In genomic region chr20:35312348-35312747, GRCh38 we compare ENCODE assay signal across 9 cellular contexts. TPM values are rescaled to one million over a fixed set of nuclear protein-coding genes. Genes with fewer than 3 reads are reported as not detected.
A peak's percentile ranks its signal among the peaks of the same experiment; 100 is the strongest.
DNase-seq lines count a peak whose midpoint lies in the region; ATAC-seq, FAIRE-seq and TF ChIP-seq lines count a peak whose summit lies in the region.
"Had no signal": no experiment of that assay in that cellular context is flagged by ENCODE, and none has a peak within 500 bp of the region (broad histone marks: within the 10 kb centered on the region; RNA-seq: fewer than 3 reads in every experiment).

No MANE protein-coding gene starts in this region.

- peak; percentile 92 for DNase-seq in EH (ENCODE audit: low read depth)
- peak; percentile 97 for DNase-seq in LHCN-M2 (ENCODE audit: low read depth)
- peak; percentile 54 for DNase-seq in amniotic stem cell (lab: John Stamatoyannopoulos, UW)
- peak; percentile 54 for DNase-seq in HepG2 (ENCODE audit: low spot score)
- no peak for DNase-seq in NCI-H1436 treated with DMSO at 0.1 percent for 48 hours (lab: John Stamatoyannopoulos, UW)
- DNase-seq in cortex of kidney (lab: John Stamatoyannopoulos, UW): no peak
- DNase-seq in NCI-H1694 treated with DMSO at 0.1 percent for 48 hours (lab: John Stamatoyannopoulos, UW): no peak
- no peak for DNase-seq in testis
- DNase-seq: NCI-H748 treated with DMSO at 0.1 percent for 48 hours had no signal

- 0 out of 2 replicates have a peak, but pooled peaks have one; percentile 14 for TF ChIP-seq CTCF in HepG2 (CRISPR knock-in tag; IDR thresholded peaks at IDR 0.05)
- TF ChIP-seq CTCF in testis (IDR thresholded peaks at IDR 0.05): no peak

- no peaks in the 10 kb centered on the region for H3K79me2 ChIP-seq in HepG2 (ENCODE audit: insufficient read depth, low read length)

- CTCF ChIA-PET in HepG2 (lab: Yijun Ruan, JAX; ENCODE audit: low intra/inter-chr PET ratio, low total read pairs): no interaction called here

- ATAC-seq in HepG2: no peak

- H3K4me3 ChIP-seq in HepG2 (replicated peaks in 1 of 3; ENCODE audit: insufficient read depth in 1 of 3, low read depth in 2 of 3, low read length in 3 of 3) (no peak overlapping the region), testis (no peak overlapping the region)

- no TSS peak for BruUV-seq in HepG2 (replicated peaks; lab: Mats Ljungman, UMichigan)

- no peaks in the 10 kb centered on the region for H3K9me3 ChIP-seq in HepG2 (ENCODE audit: low read length)
- H3K9me3 ChIP-seq in testis: no peaks in the 10 kb centered on the region

- H3K27me3 ChIP-seq in HepG2 (ENCODE audit: control insufficient read depth in 1 of 2, insufficient read depth in 2 of 2, low read length in 2 of 2): no peaks in the 10 kb centered on the region
- H3K27me3 ChIP-seq in testis: no peaks in the 10 kb centered on the region

- no peak for FAIRE-seq in HepG2 (lab: Jason Lieb, UNC)

- H3K36me3 ChIP-seq in HepG2 (replicated peaks in 1 of 2; ENCODE audit: control insufficient read depth in 1 of 2, insufficient read depth in 2 of 2, low read length in 2 of 2): peaks cover 7 to 41% of the 10 kb centered on the region in 2 experiments
- no peaks in the 10 kb centered on the region for H3K36me3 ChIP-seq in testis (ENCODE audit: low read depth, missing control alignments)

- H4K20me1 ChIP-seq in HepG2 (ENCODE audit: insufficient read depth, low read length): no peaks in the 10 kb centered on the region

- intact Hi-C loops in HepG2 (cut with micrococcal nuclease; ENCODE audit: unreplicated experiment) (no loop called here), testis (cut with DNase I; ENCODE audit: low total_unique reads) (no loop called here)

- in situ Hi-C loops in HepG2 (cut with HindIII; ENCODE audit: extremely low pct_ligation_motif_present, low pct_unique_long_range_greater_than_20kb): no loop called here

- H3K4me1 ChIP-seq in HepG2 (ENCODE audit: insufficient read depth, low read length) (peaks cover 17% of the 10 kb centered on the region), testis (peaks cover 7% of the 10 kb centered on the region)

- TF ChIP-seq EP300 in HepG2 (IDR thresholded peaks at IDR 0.05; ENCODE audit: low read depth in 2 of 2, low read length in 2 of 2): no peak
- TF ChIP-seq EP300 in HepG2 (CRISPR knock-in tag; IDR thresholded peaks at IDR 0.05; ENCODE audit: borderline replicate concordance): 0 out of 2 replicates have a peak, but pooled peaks have one; percentile 17

- H2AFZ ChIP-seq in HepG2 (ENCODE audit: low read length): no peak overlapping the region

- TF ChIP-seq RAD21 in HepG2 (CRISPR knock-in tag; IDR thresholded peaks at IDR 0.05): no peak

- no peak overlapping the region for H3K4me2 ChIP-seq in HepG2 (ENCODE audit: low read depth, low read length)

- TF ChIP-seq POLR2A in HepG2 (IDR thresholded peaks at IDR 0.05; ENCODE audit: insufficient read depth in 1 of 2, low read depth in 2 of 2, low read length in 2 of 2) (no peak), testis (IDR thresholded peaks at IDR 0.05) (no peak)

- 89% methylated on average over 1 of the region's 1 CpG for WGBS in HepG2 (ENCODE audit: low lambda C conversion rate)
- 90% methylated on average over 1 of the region's 1 CpG for WGBS in testis, 2 donors

- POLR2A ChIA-PET in HepG2 (lab: Yijun Ruan, JAX): interaction anchor here (0.8 kb wide), 1 partner anchor 8 kb away, joined by 3 read pairs; no protein-coding TSS in a partner anchor

- no peak overlapping the region for H3K9ac ChIP-seq in HepG2 (ENCODE audit: insufficient read depth, low read depth, low read length)

- H3K27ac ChIP-seq in HepG2 (ENCODE audit: extremely low read length, insufficient read depth, low read length) (no peak overlapping the region), testis (no peak overlapping the region)

RNA-seq across cellular contexts. Expression of gene FAM83C, which starts 20.1 kb away (rescaled TPM):
- total RNA-seq in LHCN-M2 (2014; rRNA removed) (not detected in 2 replicates), HepG2 (2016; rRNA removed; fragmentation: Illumina TruSeq; extraction: Trizol) (0.07 TPM in 1 of 2 replicates, not detected in the other), testis (under 1 TPM; 0.39 to 0.43 TPM)
- 0.01 TPM for polyA plus RNA-seq in LHCN-M2 (2012)
- total RNA-seq in HepG2 (2016; cell fraction: cytosol; rRNA removed; fragmentation: Illumina TruSeq; extraction: Trizol; ENCODE audit: low read depth): 0.09 TPM in 1 of 2 replicates, not detected in the other
- total RNA-seq in HepG2 (2016; cell fraction: insoluble cytoplasmic fraction; rRNA removed; fragmentation: Illumina TruSeq; extraction: Trizol): 0.06 TPM in 1 of 2 replicates, not detected in the other
- total RNA-seq in HepG2 (2016; cell fraction: membrane; rRNA removed; fragmentation: Illumina TruSeq; extraction: Trizol): 0.07 TPM in 1 of 2 replicates, not detected in the other
- total RNA-seq in HepG2 (2016; cell fraction: nucleus; rRNA removed; fragmentation: Illumina TruSeq; extraction: Trizol): not detected in 2 replicates
- polyA plus RNA-seq in HepG2 (2011; rRNA removed) (0.03 and 0.04 TPM in 2 replicates), testis (ENCODE audit: insufficient read depth, low read depth, low replicate concordance) (0.96 TPM)
- 0.03 TPM in 1 of 2 replicates, not detected in the other for polyA plus RNA-seq in HepG2 (2011; cell fraction: cytosol; rRNA removed)
- polyA plus RNA-seq in HepG2 (2011; cell fraction: nucleus; rRNA removed): 0.08 and 0.09 TPM in 2 replicates
- 0.05 and 0.16 TPM in 2 replicates for polyA plus RNA-seq in HepG2 (2012)
- 0.05 and 0.08 TPM in 2 replicates for polyA plus RNA-seq in HepG2 (2016; cell fraction: cytosol; fragmentation: Illumina TruSeq; extraction: Trizol; ENCODE audit: low read depth)
- polyA plus RNA-seq in HepG2 (2016; cell fraction: insoluble cytoplasmic fraction; fragmentation: Illumina TruSeq; extraction: Trizol; ENCODE audit: low read depth): 0.10 and 0.16 TPM in 2 replicates
- polyA plus RNA-seq in HepG2 (2016; cell fraction: membrane; fragmentation: Illumina TruSeq; extraction: Trizol; ENCODE audit: low read depth): 0.05 and 0.06 TPM in 2 replicates
- polyA plus RNA-seq in HepG2 (2016; cell fraction: nucleus; fragmentation: Illumina TruSeq; extraction: Trizol; ENCODE audit: insufficient read depth, low read depth): not detected in 2 replicates
- polyA minus RNA-seq in HepG2 (2011; rRNA and poly(A)+ RNA removed; ENCODE audit: low replicate concordance): 0.04 and 0.07 TPM in 2 replicates
- not detected in 2 replicates for polyA minus RNA-seq in HepG2 (2011; cell fraction: cytosol; rRNA and poly(A)+ RNA removed)
- polyA minus RNA-seq in HepG2 (2011; cell fraction: nucleus; rRNA and poly(A)+ RNA removed): 0.13 TPM in 1 of 2 replicates, not detected in the other

RNA-seq across cellular contexts. Expression of gene EIF6, which starts 27.8 kb away (rescaled TPM):
- total RNA-seq in LHCN-M2 (2014; rRNA removed) (265 and 277 TPM in 2 replicates), HepG2 (2016; rRNA removed; fragmentation: Illumina TruSeq; extraction: Trizol) (462 and 603 TPM in 2 replicates), testis (10 to 100 TPM; 84.3 to 90.6 TPM)
- 351 TPM for polyA plus RNA-seq in LHCN-M2 (2012)
- 227 and 243 TPM in 2 replicates for total RNA-seq in HepG2 (2016; cell fraction: cytosol; rRNA removed; fragmentation: Illumina TruSeq; extraction: Trizol; ENCODE audit: low read depth)
- total RNA-seq in HepG2 (2016; cell fraction: insoluble cytoplasmic fraction; rRNA removed; fragmentation: Illumina TruSeq; extraction: Trizol): 467 and 649 TPM in 2 replicates
- total RNA-seq in HepG2 (2016; cell fraction: membrane; rRNA removed; fragmentation: Illumina TruSeq; extraction: Trizol): 251 and 271 TPM in 2 replicates
- total RNA-seq in HepG2 (2016; cell fraction: nucleus; rRNA removed; fragmentation: Illumina TruSeq; extraction: Trizol): 204 TPM in 2 replicates
- polyA plus RNA-seq in HepG2 (2011; rRNA removed) (466 and 470 TPM in 2 replicates), testis (ENCODE audit: insufficient read depth, low read depth, low replicate concordance) (142 TPM)
- polyA plus RNA-seq in HepG2 (2011; cell fraction: cytosol; rRNA removed): 383 and 550 TPM in 2 replicates
- 838 and 950 TPM in 2 replicates for polyA plus RNA-seq in HepG2 (2011; cell fraction: nucleus; rRNA removed)
- 248 and 315 TPM in 2 replicates for polyA plus RNA-seq in HepG2 (2012)
- 237 and 250 TPM in 2 replicates for polyA plus RNA-seq in HepG2 (2016; cell fraction: cytosol; fragmentation: Illumina TruSeq; extraction: Trizol; ENCODE audit: low read depth)
- 587 and 631 TPM in 2 replicates for polyA plus RNA-seq in HepG2 (2016; cell fraction: insoluble cytoplasmic fraction; fragmentation: Illumina TruSeq; extraction: Trizol; ENCODE audit: low read depth)
- 232 and 240 TPM in 2 replicates for polyA plus RNA-seq in HepG2 (2016; cell fraction: membrane; fragmentation: Illumina TruSeq; extraction: Trizol; ENCODE audit: low read depth)
- 358 and 379 TPM in 2 replicates for polyA plus RNA-seq in HepG2 (2016; cell fraction: nucleus; fragmentation: Illumina TruSeq; extraction: Trizol; ENCODE audit: insufficient read depth, low read depth)
- 350 and 575 TPM in 2 replicates for polyA minus RNA-seq in HepG2 (2011; rRNA and poly(A)+ RNA removed; ENCODE audit: low replicate concordance)
- 144 and 146 TPM in 2 replicates for polyA minus RNA-seq in HepG2 (2011; cell fraction: cytosol; rRNA and poly(A)+ RNA removed)
- polyA minus RNA-seq in HepG2 (2011; cell fraction: nucleus; rRNA and poly(A)+ RNA removed): 94.9 and 106 TPM in 2 replicates

RNA-seq across cellular contexts. Expression of gene MMP24OS, which starts 34.4 kb away (rescaled TPM):
- 28.1 and 33.6 TPM in 2 replicates for total RNA-seq in LHCN-M2 (2014; rRNA removed)
- polyA plus RNA-seq in LHCN-M2 (2012): 217 TPM
- 3.1 and 8.5 TPM in 2 replicates for total RNA-seq in HepG2 (2016; rRNA removed; fragmentation: Illumina TruSeq; extraction: Trizol)
- total RNA-seq in HepG2 (2016; cell fraction: cytosol; rRNA removed; fragmentation: Illumina TruSeq; extraction: Trizol; ENCODE audit: low read depth): 0.61 and 0.79 TPM in 2 replicates
- total RNA-seq in HepG2 (2016; cell fraction: insoluble cytoplasmic fraction; rRNA removed; fragmentation: Illumina TruSeq; extraction: Trizol): 3.4 and 8.7 TPM in 2 replicates
- total RNA-seq in HepG2 (2016; cell fraction: membrane; rRNA removed; fragmentation: Illumina TruSeq; extraction: Trizol): 2.1 TPM in 2 replicates
- total RNA-seq in HepG2 (2016; cell fraction: nucleus; rRNA removed; fragmentation: Illumina TruSeq; extraction: Trizol): 8.9 and 10.6 TPM in 2 replicates
- 6.0 and 7.1 TPM in 2 replicates for polyA plus RNA-seq in HepG2 (2011; rRNA removed)
- polyA plus RNA-seq in HepG2 (2011; cell fraction: cytosol; rRNA removed): 2.1 and 2.8 TPM in 2 replicates
- polyA plus RNA-seq in HepG2 (2011; cell fraction: nucleus; rRNA removed): 43.8 and 55.2 TPM in 2 replicates
- polyA plus RNA-seq in HepG2 (2012): 5.9 and 6.4 TPM in 2 replicates
- polyA plus RNA-seq in HepG2 (2016; cell fraction: cytosol; fragmentation: Illumina TruSeq; extraction: Trizol; ENCODE audit: low read depth): 1.8 TPM in 2 replicates
- polyA plus RNA-seq in HepG2 (2016; cell fraction: insoluble cytoplasmic fraction; fragmentation: Illumina TruSeq; extraction: Trizol; ENCODE audit: low read depth): 4.7 and 7.1 TPM in 2 replicates
- polyA plus RNA-seq in HepG2 (2016; cell fraction: membrane; fragmentation: Illumina TruSeq; extraction: Trizol; ENCODE audit: low read depth): 2.9 and 3.2 TPM in 2 replicates
- polyA plus RNA-seq in HepG2 (2016; cell fraction: nucleus; fragmentation: Illumina TruSeq; extraction: Trizol; ENCODE audit: insufficient read depth, low read depth): 29.1 and 31.1 TPM in 2 replicates
- polyA minus RNA-seq in HepG2 (2011; rRNA and poly(A)+ RNA removed; ENCODE audit: low replicate concordance): 18.5 and 23.2 TPM in 2 replicates
- 1.8 and 3.0 TPM in 2 replicates for polyA minus RNA-seq in HepG2 (2011; cell fraction: cytosol; rRNA and poly(A)+ RNA removed)
- 33.9 and 46.0 TPM in 2 replicates for polyA minus RNA-seq in HepG2 (2011; cell fraction: nucleus; rRNA and poly(A)+ RNA removed)
- total RNA-seq in testis: 10 to 100 TPM; 16.4 to 35.1 TPM
- 45.9 TPM for polyA plus RNA-seq in testis (ENCODE audit: insufficient read depth, low read depth, low replicate concordance)

Comparison
In these comparisons a context has a peak if more than half of its experiments do, and no peak if none do; other contexts are left out.
1. DNase-seq: peak in EH (single experiment), LHCN-M2 (single experiment), amniotic stem cell (single experiment) and HepG2 (single experiment); none in NCI-H1436 treated with DMSO at 0.1 percent for 48 hours (single experiment), cortex of kidney (single experiment), NCI-H1694 treated with DMSO at 0.1 percent for 48 hours (single experiment) and testis (single experiment).